ENCODE assay signal across 1 cellular context in the genomic region with DNA sequence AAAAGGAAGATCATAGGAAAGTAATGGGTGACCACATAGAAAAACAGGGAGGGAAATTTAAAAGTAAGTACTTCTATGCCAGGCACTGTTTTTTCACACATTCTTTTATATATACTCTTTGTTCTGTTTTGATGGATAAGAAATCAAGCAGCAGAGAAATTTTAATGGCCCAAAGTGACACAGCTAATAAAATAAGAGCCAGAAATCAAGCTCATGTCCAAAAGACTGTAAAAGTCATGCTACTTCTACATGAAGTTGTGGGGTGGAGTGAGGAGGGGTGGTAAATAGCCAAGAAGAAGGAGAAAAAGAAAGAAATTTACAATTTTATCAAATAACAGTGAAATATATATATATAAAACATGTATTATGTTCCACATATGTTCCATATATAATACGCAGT.
TF ChIP-seq lines count a peak whose summit lies in the region.

No MANE protein-coding gene starts in this region.

TF ChIP-seq in K562, 482 proteins besides CTCF, POLR2A, EP300 and RAD21:
- TF ChIP-seq DEAF1 (CRISPR knock-in tag; IDR thresholded peaks at IDR 0.05): 0 out of 2 replicates have a peak, but pooled peaks have one; percentile 23
- TF ChIP-seq EP400 (IDR thresholded peaks at IDR 0.05): no peak
- TF ChIP-seq ZNF740 (CRISPR knock-in tag; IDR thresholded peaks at IDR 0.05): no peak
- TF ChIP-seq ZNF740 (tag; IDR thresholded peaks at IDR 0.05): peak in 1 of 2 experiments; percentile 73; a peak in 1 of 4 replicates
- TF ChIP-seq ZNF512 (tag; IDR thresholded peaks at IDR 0.05): peak; percentile 51; the same call in 1 of the 2 replicates
- no peak for TF ChIP-seq STAG1 (CRISPR knock-in tag; IDR thresholded peaks at IDR 0.05; ENCODE audit: borderline replicate concordance)
